ENCODE assay signal across 1 cellular context in the genomic region with DNA sequence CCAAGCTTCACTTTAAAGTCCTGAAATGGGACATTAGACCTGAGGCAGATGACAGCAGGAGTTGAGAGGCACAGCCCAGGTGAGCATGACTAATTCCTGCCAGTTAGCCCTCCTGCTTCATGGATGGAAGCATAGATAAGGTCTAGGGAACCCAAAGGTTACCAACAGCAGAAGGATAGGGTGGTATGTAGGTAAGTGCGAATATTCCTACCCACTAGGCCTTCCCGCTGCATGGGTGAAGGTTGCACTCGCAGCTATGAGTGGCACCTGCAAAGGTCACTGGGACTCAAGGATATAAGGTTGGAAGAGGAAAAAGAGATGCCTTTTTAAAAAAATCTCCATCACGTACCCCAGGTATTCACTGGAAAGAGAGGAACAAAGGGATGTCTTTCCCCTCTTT.
TF ChIP-seq lines count a peak whose summit lies in the region.

No MANE protein-coding gene starts in this region.

TF ChIP-seq in K562, 482 proteins besides CTCF, POLR2A, EP300 and RAD21 (continued from another document and continues in another):
- TF ChIP-seq ZBTB9 (CRISPR knock-in tag; IDR thresholded peaks at IDR 0.05) (no peak), CBX2 (IDR thresholded peaks at IDR 0.05; ENCODE audit: insufficient read depth, low read length, poor library complexity, severe bottlenecking) (no peak), CHD4 (IDR thresholded peaks at IDR 0.05; ENCODE audit: insufficient read depth, insufficient replicate concordance, low read depth, low read length, poor library complexity, severe bottlenecking) (no peak), RNF2 (IDR thresholded peaks at IDR 0.05) (no peak), ZFP30 (CRISPR knock-in tag; IDR thresholded peaks at IDR 0.05; ENCODE audit: borderline replicate concordance) (no peak), ZBTB12 (CRISPR knock-in tag; IDR thresholded peaks at IDR 0.05) (no peak), FOSL1 (tag; conservative IDR thresholded peaks at IDR 0.05) (no peak), SMARCE1 (IDR thresholded peaks at IDR 0.05) (no peak), CEBPZ (IDR thresholded peaks at IDR 0.05; ENCODE audit: borderline replicate concordance, low read depth, low read length) (peak; percentile 84), GATA2 (CRISPR knock-in tag; IDR thresholded peaks at IDR 0.05) (no peak), KLF1 (tag; IDR thresholded peaks at IDR 0.05) (no peak), ZNF239 (CRISPR knock-in tag; IDR thresholded peaks at IDR 0.05) (no peak), EGR1 (conservative IDR thresholded peaks at IDR 0.05) (no peak), MXI1 (IDR thresholded peaks at IDR 0.05; ENCODE audit: low read depth, low read length) (no peak), PHB2 (IDR thresholded peaks at IDR 0.05; ENCODE audit: low read depth) (no peak), PURB (CRISPR knock-in tag; IDR thresholded peaks at IDR 0.05; ENCODE audit: low read depth) (no peak), SOX6 (IDR thresholded peaks at IDR 0.05) (no peak), ZNF212 (CRISPR knock-in tag; IDR thresholded peaks at IDR 0.05) (no peak), ZNF830 (CRISPR knock-in tag; IDR thresholded peaks at IDR 0.05) (no peak), ZBTB40 (IDR thresholded peaks at IDR 0.05) (no peak), ZBTB40 (CRISPR knock-in tag; IDR thresholded peaks at IDR 0.05) (no peak), GATAD2A (IDR thresholded peaks at IDR 0.05) (0 out of 2 replicates have a peak, but pooled peaks have one; percentile 22), NEUROD1 (IDR thresholded peaks at IDR 0.05; ENCODE audit: borderline replicate concordance, low read depth, low read length, partially characterized antibody) (no peak), TEAD4 (IDR thresholded peaks at IDR 0.05; ENCODE audit: low read length) (peak; percentile 65), TEAD4 (CRISPR knock-in tag; IDR thresholded peaks at IDR 0.05; ENCODE audit: borderline replicate concordance) (no peak), NRF1 (conservative IDR thresholded peaks at IDR 0.05 in 1 of 2, IDR thresholded peaks at IDR 0.05 in 1 of 2) (no peak), GATAD2B (IDR thresholded peaks at IDR 0.05; ENCODE audit: borderline replicate concordance) (no peak), TSC22D4 (tag; IDR thresholded peaks at IDR 0.05) (no peak), DACH1 (IDR thresholded peaks at IDR 0.05; ENCODE audit: partially characterized antibody) (no peak), JUN (IDR thresholded peaks at IDR 0.05; ENCODE audit: borderline replicate concordance, low read depth, low read length) (peak; percentile 68), JUN (CRISPR knock-in tag; IDR thresholded peaks at IDR 0.05; ENCODE audit: borderline replicate concordance) (no peak), SNIP1 (IDR thresholded peaks at IDR 0.05; ENCODE audit: low read depth) (no peak), ZFP36 (IDR thresholded peaks at IDR 0.05; ENCODE audit: low read depth, low read length, partially characterized antibody) (peak; percentile 92), SIX5 (IDR thresholded peaks at IDR 0.05; ENCODE audit: borderline replicate concordance in 1 of 2, insufficient read depth in 1 of 2, low read depth in 1 of 2, low read length in 2 of 2) (no peak), RBM25 (IDR thresholded peaks at IDR 0.05; ENCODE audit: low read depth, low read length, severe bottlenecking) (no peak), MYNN (IDR thresholded peaks at IDR 0.05) (0 out of 2 replicates have a peak, but pooled peaks have one; percentile 29), MYNN (CRISPR knock-in tag; IDR thresholded peaks at IDR 0.05) (no peak), MAZ (CRISPR knock-in tag; conservative IDR thresholded peaks at IDR 0.05 in 1 of 2, IDR thresholded peaks at IDR 0.05 in 1 of 2) (no peak), KAT2B (IDR thresholded peaks at IDR 0.05; ENCODE audit: low read depth, low read length) (no peak), GTF2F1 (IDR thresholded peaks at IDR 0.05; ENCODE audit: low read depth, low read length) (no peak), BCL6 (CRISPR knock-in tag; IDR thresholded peaks at IDR 0.05) (no peak), HCFC1 (IDR thresholded peaks at IDR 0.05; ENCODE audit: low read depth, low read length) (0 out of 2 replicates have a peak, but pooled peaks have one; percentile 13), MCM2 (IDR thresholded peaks at IDR 0.05; ENCODE audit: low read depth) (no peak)
- TF ChIP-seq, protein P1, sequence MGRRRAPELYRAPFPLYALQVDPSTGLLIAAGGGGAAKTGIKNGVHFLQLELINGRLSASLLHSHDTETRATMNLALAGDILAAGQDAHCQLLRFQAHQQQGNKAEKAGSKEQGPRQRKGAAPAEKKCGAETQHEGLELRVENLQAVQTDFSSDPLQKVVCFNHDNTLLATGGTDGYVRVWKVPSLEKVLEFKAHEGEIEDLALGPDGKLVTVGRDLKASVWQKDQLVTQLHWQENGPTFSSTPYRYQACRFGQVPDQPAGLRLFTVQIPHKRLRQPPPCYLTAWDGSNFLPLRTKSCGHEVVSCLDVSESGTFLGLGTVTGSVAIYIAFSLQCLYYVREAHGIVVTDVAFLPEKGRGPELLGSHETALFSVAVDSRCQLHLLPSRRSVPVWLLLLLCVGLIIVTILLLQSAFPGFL (CRISPR knock-in tag; IDR thresholded peaks at IDR 0.05), result no peak
- TF ChIP-seq, protein P2, sequence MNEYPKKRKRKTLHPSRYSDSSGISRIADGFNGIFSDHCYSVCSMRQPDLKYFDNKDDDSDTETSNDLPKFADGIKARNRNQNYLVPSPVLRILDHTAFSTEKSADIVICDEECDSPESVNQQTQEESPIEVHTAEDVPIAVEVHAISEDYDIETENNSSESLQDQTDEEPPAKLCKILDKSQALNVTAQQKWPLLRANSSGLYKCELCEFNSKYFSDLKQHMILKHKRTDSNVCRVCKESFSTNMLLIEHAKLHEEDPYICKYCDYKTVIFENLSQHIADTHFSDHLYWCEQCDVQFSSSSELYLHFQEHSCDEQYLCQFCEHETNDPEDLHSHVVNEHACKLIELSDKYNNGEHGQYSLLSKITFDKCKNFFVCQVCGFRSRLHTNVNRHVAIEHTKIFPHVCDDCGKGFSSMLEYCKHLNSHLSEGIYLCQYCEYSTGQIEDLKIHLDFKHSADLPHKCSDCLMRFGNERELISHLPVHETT (CRISPR knock-in tag; conservative IDR thresholded peaks at IDR 0.05 in 1 of 2, IDR thresholded peaks at IDR 0.05 in 1 of 2), result no peak
- TF ChIP-seq, protein P3, sequence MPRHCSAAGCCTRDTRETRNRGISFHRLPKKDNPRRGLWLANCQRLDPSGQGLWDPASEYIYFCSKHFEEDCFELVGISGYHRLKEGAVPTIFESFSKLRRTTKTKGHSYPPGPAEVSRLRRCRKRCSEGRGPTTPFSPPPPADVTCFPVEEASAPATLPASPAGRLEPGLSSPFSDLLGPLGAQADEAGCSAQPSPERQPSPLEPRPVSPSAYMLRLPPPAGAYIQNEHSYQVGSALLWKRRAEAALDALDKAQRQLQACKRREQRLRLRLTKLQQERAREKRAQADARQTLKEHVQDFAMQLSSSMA (CRISPR knock-in tag; IDR thresholded peaks at IDR 0.05), result no peak
- TF ChIP-seq, protein P4, sequence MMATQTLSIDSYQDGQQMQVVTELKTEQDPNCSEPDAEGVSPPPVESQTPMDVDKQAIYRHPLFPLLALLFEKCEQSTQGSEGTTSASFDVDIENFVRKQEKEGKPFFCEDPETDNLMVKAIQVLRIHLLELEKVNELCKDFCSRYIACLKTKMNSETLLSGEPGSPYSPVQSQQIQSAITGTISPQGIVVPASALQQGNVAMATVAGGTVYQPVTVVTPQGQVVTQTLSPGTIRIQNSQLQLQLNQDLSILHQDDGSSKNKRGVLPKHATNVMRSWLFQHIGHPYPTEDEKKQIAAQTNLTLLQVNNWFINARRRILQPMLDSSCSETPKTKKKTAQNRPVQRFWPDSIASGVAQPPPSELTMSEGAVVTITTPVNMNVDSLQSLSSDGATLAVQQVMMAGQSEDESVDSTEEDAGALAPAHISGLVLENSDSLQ (IDR thresholded peaks at IDR 0.05), result peak; percentile 77
